8 cellular contexts compared by ENCODE assay signal in genomic region chr14:22448905-22449611, GRCh38.
DNase-seq lines count a peak whose midpoint lies in the region; ATAC-seq and TF ChIP-seq lines count a peak whose summit lies in the region.

No MANE protein-coding gene starts in this region.

- H4K20me1 ChIP-seq in neural progenitor cell (ENCODE audit: low read depth) = no peaks in the 10 kb centered on the region

- H3K27ac Mint-ChIP-seq in neural progenitor cell = peak overlapping the region; percentile 44
- no peak overlapping the region for H3K27ac Mint-ChIP-seq in HFFc6

- H3K9me3 Mint-ChIP-seq in neural progenitor cell (peaks cover 11% of the 10 kb centered on the region), HFFc6 (no peaks in the 10 kb centered on the region)

- H3K27me3 Mint-ChIP-seq in neural progenitor cell (ENCODE audit: insufficient read depth, low read depth) = peaks cover 9% of the 10 kb centered on the region
- H3K27me3 Mint-ChIP-seq in HFFc6 (ENCODE audit: insufficient read depth) = peaks cover 34% of the 10 kb centered on the region

- H3K4me1 Mint-ChIP-seq in neural progenitor cell (peaks cover 34% of the 10 kb centered on the region), HFFc6 (ENCODE audit: low read depth) (no peaks in the 10 kb centered on the region; the same call in 1 of the 2 replicates)

- no peaks in the 10 kb centered on the region for H3F3A ChIP-seq in neural progenitor cell (ENCODE audit: low read depth)

- ATAC-seq in GM18858 (IDR thresholded peaks at IDR 0.05; ENCODE audit: unreplicated experiment) = peak; percentile 48
- peak; percentile 33 for ATAC-seq in HG02571 (IDR thresholded peaks at IDR 0.05; ENCODE audit: unreplicated experiment)

- no peaks in the 10 kb centered on the region for H3K79me2 ChIP-seq in neural progenitor cell (ENCODE audit: low read depth)

- H3K4me3 ChIP-seq in neural progenitor cell = no peak overlapping the region

- no peaks in the 10 kb centered on the region for H3K27me3 ChIP-seq in neural progenitor cell

- no peak overlapping the region for H3K4me3 Mint-ChIP-seq in neural progenitor cell
- H3K4me3 Mint-ChIP-seq in HFFc6 = no peak overlapping the region

- H3K36me3 Mint-ChIP-seq in neural progenitor cell (no peaks in the 10 kb centered on the region), HFFc6 (ENCODE audit: low read depth) (no peaks in the 10 kb centered on the region)

- no peak for TF ChIP-seq CTCF in neural progenitor cell (IDR thresholded peaks at IDR 0.05)
- TF ChIP-seq CTCF in HFFc6 (IDR thresholded peaks at IDR 0.05) = no peak

- H3K4me2 ChIP-seq in neural progenitor cell = no peak overlapping the region

- no peak overlapping the region for H3K27ac ChIP-seq in neural progenitor cell

- no peak overlapping the region for H3K9ac ChIP-seq in neural progenitor cell

- DNase-seq in NAMALWA (ENCODE audit: low spot score) (peak; percentile 16), neural progenitor cell (ENCODE audit: low spot score) (no peak), Kasumi-1 (lab: John Stamatoyannopoulos, UW) (no peak), HFFc6 (no peak), inferior parietal cortex (ENCODE audit: extremely low spot score) (no peak), NCI-H526 (lab: John Stamatoyannopoulos, UW) (no peak)

- no peak overlapping the region for H2AFZ ChIP-seq in neural progenitor cell (replicated peaks)

- no peaks in the 10 kb centered on the region for H3K9me3 ChIP-seq in neural progenitor cell (ENCODE audit: low read depth)

- no peaks in the 10 kb centered on the region for H3K36me3 ChIP-seq in neural progenitor cell

- H3K4me1 ChIP-seq in neural progenitor cell = no peaks in the 10 kb centered on the region
